ENCODE assay signal across 8 cellular contexts in genomic region chr16:81623365-81624102, GRCh38.
DNase-seq lines count a peak whose midpoint lies in the region; ATAC-seq and TF ChIP-seq lines count a peak whose summit lies in the region.

No MANE protein-coding gene starts in this region.

- H3K4me3 Mint-ChIP-seq in nephron (no peak overlapping the region), type B pancreatic cell (no peak overlapping the region)

- H3K27ac ChIP-seq in right cardiac atrium (ENCODE audit: low read length), result no peak overlapping the region
- no peak overlapping the region for H3K27ac ChIP-seq in effector memory CD4-positive, alpha-beta T cell (ENCODE audit: insufficient read depth, low read length, poor library complexity, severe bottlenecking)

- H3K4me1 Mint-ChIP-seq in nephron, result peaks cover 8% of the 10 kb centered on the region
- peaks cover 38% of the 10 kb centered on the region for H3K4me1 Mint-ChIP-seq in type B pancreatic cell (ENCODE audit: unreplicated experiment)

- H3K9me3 Mint-ChIP-seq in nephron (no peaks in the 10 kb centered on the region), type B pancreatic cell (no peaks in the 10 kb centered on the region)

- WGBS in right cardiac atrium, result 85% methylated on average over 5 of the region's 5 CpGs

- H3K27me3 ChIP-seq in right cardiac atrium (ENCODE audit: control insufficient read depth, insufficient read depth), result no peaks in the 10 kb centered on the region
- no peaks in the 10 kb centered on the region for H3K27me3 ChIP-seq in effector memory CD4-positive, alpha-beta T cell (replicated peaks; ENCODE audit: control insufficient read depth, insufficient read depth, low read length, poor library complexity, severe bottlenecking)

- peaks cover 11% of the 10 kb centered on the region for H3K4me1 ChIP-seq in right cardiac atrium (ENCODE audit: control insufficient read depth, insufficient read depth, low read length)
- no peaks in the 10 kb centered on the region for H3K4me1 ChIP-seq in effector memory CD4-positive, alpha-beta T cell (ENCODE audit: control insufficient read depth, insufficient read depth, low read length, poor library complexity, severe bottlenecking)

- ATAC-seq in Right ventricle myocardium superior (ENCODE audit: poor library complexity), result peak; percentile 47
- ATAC-seq in right cardiac atrium, result no peak
- ATAC-seq in HG02571 (IDR thresholded peaks at IDR 0.05; ENCODE audit: unreplicated experiment), result no peak

- H3K27me3 Mint-ChIP-seq in nephron (ENCODE audit: low read depth) (no peaks in the 10 kb centered on the region), type B pancreatic cell (no peaks in the 10 kb centered on the region)

- H3K9me3 ChIP-seq in right cardiac atrium (ENCODE audit: control insufficient read depth, low read length), result no peaks in the 10 kb centered on the region
- no peaks in the 10 kb centered on the region for H3K9me3 ChIP-seq in effector memory CD4-positive, alpha-beta T cell (ENCODE audit: control insufficient read depth, low read length)

- TF ChIP-seq CTCF in nephron (IDR thresholded peaks at IDR 0.05; ENCODE audit: unreplicated experiment in 3 of 3) (peak; percentile 35 to 55 (median 48)), type B pancreatic cell (conservative IDR thresholded peaks at IDR 0.05) (peak; percentile 74)

- intact Hi-C loops in Right ventricle myocardium superior (cut with DNase I) (loop anchor here (5.0 kb wide), 1 partner anchor 99 kb away; no protein-coding TSS in a partner anchor), right cardiac atrium (cut with DNase I) (loop anchor here in 2 of 4 donors (5.0 to 10.0 kb wide), 2 partner anchors 99 to 219 kb away; no protein-coding TSS in a partner anchor)

- DNase-seq in Right ventricle myocardium superior (no peak), right cardiac atrium (no peak), NCI-H146 treated with DMSO at 0.1 percent for 48 hours (lab: John Stamatoyannopoulos, UW; ENCODE audit: unreplicated experiment) (peak; percentile 30), type B pancreatic cell (ENCODE audit: extremely low spot score, unreplicated experiment) (no peak)
- peak; percentile 55 to 69 for DNase-seq in activated CD4-positive, alpha-beta T cell treated with anti-CD3 and anti-CD28 coated beads for 4 hours
- peak; percentile 8 to 46 (median 25) for DNase-seq in effector memory CD4-positive, alpha-beta T cell

- H3K4me3 ChIP-seq in right cardiac atrium (ENCODE audit: low read length), result no peak overlapping the region
- no peak overlapping the region for H3K4me3 ChIP-seq in effector memory CD4-positive, alpha-beta T cell (ENCODE audit: insufficient read depth, low read depth, low read length, poor library complexity, severe bottlenecking)

- peaks cover 8% of the 10 kb centered on the region for H3K36me3 Mint-ChIP-seq in nephron (ENCODE audit: low read depth)
- peaks cover 6% of the 10 kb centered on the region for H3K36me3 Mint-ChIP-seq in type B pancreatic cell

- H3K27ac Mint-ChIP-seq in nephron, result peak overlapping the region in 2 of 3 experiments; percentile 13 to 54
- peak overlapping the region; percentile 77 for H3K27ac Mint-ChIP-seq in type B pancreatic cell

- no peaks in the 10 kb centered on the region for H3K36me3 ChIP-seq in effector memory CD4-positive, alpha-beta T cell (ENCODE audit: control insufficient read depth, insufficient read depth, low read length)

Comparison
In these comparisons a context has a peak if more than half of its experiments do, and no peak if none do; other contexts are left out.
1. DNase-seq: peak in NCI-H146 treated with DMSO at 0.1 percent for 48 hours (single experiment), activated CD4-positive, alpha-beta T cell treated with anti-CD3 and anti-CD28 coated beads for 4 hours (2 of 2) and effector memory CD4-positive, alpha-beta T cell (3 of 3); none in Right ventricle myocardium superior (single experiment), right cardiac atrium (0 of 3) and type B pancreatic cell (single experiment).